ENCODE assay signal across 8 cellular contexts in the genomic region with DNA sequence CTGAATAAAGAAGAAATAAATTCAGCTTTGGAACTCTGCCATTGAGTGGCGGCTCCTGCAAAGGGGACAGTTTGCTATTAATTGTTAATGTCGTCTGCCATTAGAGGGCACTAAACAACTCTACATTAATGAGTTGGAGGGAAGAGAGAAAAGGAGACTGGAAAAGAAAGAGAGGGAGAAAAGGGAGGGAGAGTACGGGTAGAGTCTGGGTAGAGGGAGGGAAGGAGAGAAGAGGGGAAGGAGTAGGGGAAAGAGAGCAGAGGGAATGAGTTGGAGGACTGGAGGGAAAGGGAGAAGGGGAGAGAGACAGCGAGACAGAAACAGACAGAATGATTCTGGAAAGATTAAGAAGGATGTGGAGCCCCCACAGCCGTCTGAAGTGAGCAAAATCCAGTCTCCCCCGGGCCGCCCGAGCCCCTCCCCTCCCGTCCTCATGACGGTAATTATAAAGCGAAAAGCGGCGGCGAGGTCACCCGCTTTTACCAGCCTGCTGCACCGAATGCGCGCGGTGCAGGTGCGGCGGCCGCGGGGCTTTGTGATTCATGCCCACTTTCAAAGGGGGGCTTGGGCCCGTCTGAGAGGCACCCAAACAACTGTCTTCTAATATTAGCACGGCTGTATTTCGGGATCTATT. TPM values are rescaled to one million over a fixed set of nuclear protein-coding genes. Genes with fewer than 3 reads are reported as not detected.
DNase-seq lines count a peak whose midpoint lies in the region; ATAC-seq, FAIRE-seq and TF ChIP-seq lines count a peak whose summit lies in the region.

No MANE protein-coding gene starts in this region.

- TF ChIP-seq POLR2A in H54 (IDR thresholded peaks at IDR 0.05; ENCODE audit: low read depth, low read length) (0 out of 2 replicates have a peak, but pooled peaks have one; percentile 19), ovary (IDR thresholded peaks at IDR 0.05) (no peak)

- TF ChIP-seq CTCF in Caco-2 (IDR thresholded peaks at IDR 0.05; ENCODE audit: insufficient read depth in 1 of 2, low read depth in 1 of 2, low read length in 1 of 2, severe bottlenecking in 1 of 2, unreplicated experiment in 1 of 2), result peak; percentile 48 to 57
- TF ChIP-seq CTCF in ovary (IDR thresholded peaks at IDR 0.05), result peak in 2 of 3 donors; percentile 30 to 35

- no peaks in the 10 kb centered on the region for H3K9me3 Mint-ChIP-seq in Caco-2 (ENCODE audit: unreplicated experiment)
- H3K9me3 Mint-ChIP-seq in activated T-cell treated with anti-CD3 and anti-CD28 coated beads, Interleukin-2, amount 50 U/mL, for 72 hours, result no peaks in the 10 kb centered on the region

- H3K27me3 ChIP-seq in Caco-2 (replicated peaks; ENCODE audit: control insufficient read depth, insufficient read depth, low read length), result peaks cover 5% of the 10 kb centered on the region
- no peaks in the 10 kb centered on the region for H3K27me3 ChIP-seq in ovary

- H3K27ac Mint-ChIP-seq in Caco-2 (ENCODE audit: unreplicated experiment), result no peak overlapping the region
- H3K27ac Mint-ChIP-seq in activated T-cell treated with anti-CD3 and anti-CD28 coated beads, Interleukin-2, amount 50 U/mL, for 72 hours, result peak overlapping the region; percentile 2

- POLR2A ChIA-PET in Caco-2 (lab: Charles Lee), result no interaction called here

- H3K4me3 ChIP-seq in Caco-2 (ENCODE audit: low read depth, low read length), result peak overlapping the region; percentile 28
- peak overlapping the region; percentile 53 for H3K4me3 ChIP-seq in ovary

- DNase-seq in Caco-2 (peak in 1 of 2 experiments; percentile 47), H54 (ENCODE audit: insufficient read length, low spot score) (peak; percentile 38), NCI-H2227 treated with DMSO at 0.1 percent for 48 hours (lab: John Stamatoyannopoulos, UW) (peak; percentile 8), germinal center (ENCODE audit: low spot score) (peak; percentile 34), ovary (peak in 3 of 5 donors; percentile 15 to 24 (median 22))
- DNase-seq in activated T-cell treated with anti-CD3 and anti-CD28 coated beads, Interleukin-2, amount 50 U/mL, for 72 hours, result peak; percentile 14 to 25

- H3K4me1 ChIP-seq in Caco-2, result peaks cover 10% of the 10 kb centered on the region
- peaks cover 2% of the 10 kb centered on the region for H3K4me1 ChIP-seq in ovary (ENCODE audit: insufficient read depth)

- ATAC-seq in activated T-cell treated with anti-CD3 and anti-CD28 coated beads, Interleukin-2, amount 50 U/mL, for 72 hours (replicated peaks in 1 of 2), result peak; percentile 9 to 12
- ATAC-seq in GM21619 (IDR thresholded peaks at IDR 0.05; ENCODE audit: unreplicated experiment) (no peak), HG02852 (IDR thresholded peaks at IDR 0.05; ENCODE audit: unreplicated experiment) (no peak)

- FAIRE-seq in H54 (lab: Jason Lieb, UNC), result no peak

- BruUV-seq in Caco-2 (replicated peaks; lab: Mats Ljungman, UMichigan), result no TSS peak

- TF ChIP-seq EP300 in ovary (IDR thresholded peaks at IDR 0.05), result no peak

- H3K36me3 ChIP-seq in Caco-2 (ENCODE audit: control insufficient read depth, insufficient read depth, low read length), result no peaks in the 10 kb centered on the region
- no peaks in the 10 kb centered on the region for H3K36me3 ChIP-seq in ovary

- intact Hi-C loops in Caco-2 (cut with micrococcal nuclease; ENCODE audit: unreplicated experiment) (loop anchor here (1.0 to 5.0 kb wide), 4 partner anchors 254 to 739 kb away; no protein-coding TSS in a partner anchor), ovary (cut with DNase I) (no loop called here)

- H3K27ac ChIP-seq in ovary, result no peak overlapping the region

- peak overlapping the region; percentile 75 for H3K4me3 Mint-ChIP-seq in Caco-2 (ENCODE audit: unreplicated experiment)
- peak overlapping the region; percentile 89 to 93 for H3K4me3 Mint-ChIP-seq in activated T-cell treated with anti-CD3 and anti-CD28 coated beads, Interleukin-2, amount 50 U/mL, for 72 hours

- CTCF ChIA-PET in Caco-2 (lab: Charles Lee), result interaction anchor here (0.6 to 0.8 kb wide), 5 partner anchors 13 to 1423 kb away, joined by 3 to 11 read pairs (median 3); no protein-coding TSS in a partner anchor

- 0% methylated on average over 26 of the region's 26 CpGs for WGBS in ovary, 3 donors

- peaks cover 16% of the 10 kb centered on the region for H3K27me3 Mint-ChIP-seq in Caco-2 (ENCODE audit: insufficient read depth, unreplicated experiment)
- peaks cover 73% of the 10 kb centered on the region for H3K27me3 Mint-ChIP-seq in activated T-cell treated with anti-CD3 and anti-CD28 coated beads, Interleukin-2, amount 50 U/mL, for 72 hours (ENCODE audit: low read depth)

- H3K4me1 Mint-ChIP-seq in Caco-2 (ENCODE audit: low read depth, unreplicated experiment), result peaks cover 18% of the 10 kb centered on the region
- H3K4me1 Mint-ChIP-seq in activated T-cell treated with anti-CD3 and anti-CD28 coated beads, Interleukin-2, amount 50 U/mL, for 72 hours (ENCODE audit: low read depth), result peaks cover 44% of the 10 kb centered on the region

- H3K36me3 Mint-ChIP-seq in Caco-2 (ENCODE audit: insufficient read depth, unreplicated experiment), result no peaks in the 10 kb centered on the region
- peaks cover 7 to 12% of the 10 kb centered on the region in 2 donors for H3K36me3 Mint-ChIP-seq in activated T-cell treated with anti-CD3 and anti-CD28 coated beads, Interleukin-2, amount 50 U/mL, for 72 hours (ENCODE audit: insufficient read depth in 2 of 2)

- no peaks in the 10 kb centered on the region for H3K9me3 ChIP-seq in Caco-2
- H3K9me3 ChIP-seq in ovary, result no peaks in the 10 kb centered on the region

RNA-seq across cellular contexts. Expression of gene FST, which starts 1.9 kb away (rescaled TPM):
- total RNA-seq in Caco-2 (2022), result 0.45 and 0.77 TPM in 2 replicates
- total RNA-seq in activated T-cell treated with anti-CD3 and anti-CD28 coated beads, Interleukin-2, amount 50 U/mL, for 72 hours, result 1 to 10 TPM; 1.1 to 2.5 TPM
- total RNA-seq in ovary, result 1 to 10 TPM; 1.0 to 9.8 (median 3.4) TPM
- polyA plus RNA-seq in ovary, result 1 to 10 TPM; 6.7 to 9.6 TPM

Comparison
In these comparisons a context has a peak if more than half of its experiments do, and no peak if none do; other contexts are left out.
1. ATAC-seq: peak in activated T-cell treated with anti-CD3 and anti-CD28 coated beads, Interleukin-2, amount 50 U/mL, for 72 hours (2 of 2); none in GM21619 (single experiment) and HG02852 (single experiment).